8 cellular contexts compared by ENCODE assay signal in the genomic region with DNA sequence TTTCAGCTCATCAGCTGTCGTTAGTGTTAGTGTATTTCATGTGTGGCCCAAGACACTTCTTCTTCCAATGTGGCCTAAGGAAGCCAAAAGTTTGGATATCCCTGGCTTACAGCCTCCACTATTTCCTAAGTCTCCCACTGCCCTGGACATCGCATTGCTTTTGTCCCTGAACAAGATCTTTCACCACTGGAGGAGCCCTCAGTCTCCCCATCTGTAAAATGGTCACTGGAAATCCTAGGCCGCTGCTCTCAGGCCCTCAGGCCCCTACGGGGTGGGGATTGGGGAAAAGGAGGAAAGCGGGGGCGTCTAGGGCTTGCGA. TPM values are rescaled to one million over a fixed set of nuclear protein-coding genes. Genes with fewer than 3 reads are reported as not detected.
DNase-seq lines count a peak whose midpoint lies in the region; TF ChIP-seq lines count a peak whose summit lies in the region.

No MANE protein-coding gene starts in this region.

- H3K4me3 Mint-ChIP-seq in Caco-2 (ENCODE audit: unreplicated experiment): peak overlapping the region; percentile 67

- POLR2A ChIA-PET in Caco-2 (lab: Charles Lee) (no interaction called here), RWPE1 (lab: Yijun Ruan, JAX; ENCODE audit: low non-redundant PET) (no interaction called here)

- peaks cover 6% of the 10 kb centered on the region for H3K4me1 Mint-ChIP-seq in Caco-2 (ENCODE audit: low read depth, unreplicated experiment)

- 20% methylated on average over 7 of the region's 7 CpGs for WGBS in esophagus muscularis mucosa
- WGBS in prostate gland: 48% methylated on average over 6 of the region's 7 CpGs

- no peak for TF ChIP-seq CTCF in Caco-2 (IDR thresholded peaks at IDR 0.05; ENCODE audit: insufficient read depth in 1 of 2, low read depth in 1 of 2, low read length in 1 of 2, severe bottlenecking in 1 of 2, unreplicated experiment in 1 of 2)
- TF ChIP-seq CTCF in RWPE1 (conservative IDR thresholded peaks at IDR 0.05; ENCODE audit: low read depth): no peak
- TF ChIP-seq CTCF in esophagus muscularis mucosa (IDR thresholded peaks at IDR 0.05): no peak
- no peak for TF ChIP-seq CTCF in prostate gland (IDR thresholded peaks at IDR 0.05)

- H3K36me3 ChIP-seq in Caco-2 (ENCODE audit: control insufficient read depth, insufficient read depth, low read length): no peaks in the 10 kb centered on the region; the same call in 1 of the 2 replicates
- H3K36me3 ChIP-seq in esophagus muscularis mucosa: no peaks in the 10 kb centered on the region
- H3K36me3 ChIP-seq in prostate gland: no peaks in the 10 kb centered on the region

- H3K4me1 ChIP-seq in Caco-2 (peaks cover 7% of the 10 kb centered on the region), esophagus muscularis mucosa (peaks cover 26 to 43% (median 32%) of the 10 kb centered on the region in 4 donors), prostate gland (replicated peaks) (no peaks in the 10 kb centered on the region)

- H3K27ac ChIP-seq in RWPE1: peak overlapping the region; percentile 75
- peak overlapping the region; percentile 86 to 94 (median 90) for H3K27ac ChIP-seq in esophagus muscularis mucosa (replicated peaks in 1 of 4)
- peak overlapping the region; percentile 72 to 89 for H3K27ac ChIP-seq in prostate gland

- no peaks in the 10 kb centered on the region for H3K27me3 ChIP-seq in Caco-2 (replicated peaks; ENCODE audit: control insufficient read depth, insufficient read depth, low read length)
- H3K27me3 ChIP-seq in esophagus muscularis mucosa: no peaks in the 10 kb centered on the region
- H3K27me3 ChIP-seq in prostate gland (replicated peaks; ENCODE audit: insufficient read depth): no peaks in the 10 kb centered on the region

- BruUV-seq in Caco-2 (replicated peaks; lab: Mats Ljungman, UMichigan): no TSS peak

- H3K9me3 Mint-ChIP-seq in Caco-2 (ENCODE audit: unreplicated experiment): no peaks in the 10 kb centered on the region

- no peaks in the 10 kb centered on the region for H3K9me3 ChIP-seq in Caco-2
- H3K9me3 ChIP-seq in esophagus muscularis mucosa: no peaks in the 10 kb centered on the region
- no peaks in the 10 kb centered on the region for H3K9me3 ChIP-seq in prostate gland

- intact Hi-C loops in Caco-2 (cut with micrococcal nuclease; ENCODE audit: unreplicated experiment) (no loop called here), esophagus muscularis mucosa (cut with DNase I) (no loop called here), prostate gland (cut with DNase I) (loop anchor here (5.0 kb wide), 1 partner anchor 264 kb away; no protein-coding TSS in a partner anchor)

- no peak for DNase-seq in Caco-2
- DNase-seq in RWPE1 (ENCODE audit: low spot score): no peak
- no peak for DNase-seq in esophagus muscularis mucosa (ENCODE audit: extremely low spot score)
- DNase-seq in prostate gland (ENCODE audit: low spot score): no peak
- DNase-seq in NCI-H2107 (lab: John Stamatoyannopoulos, UW): no peak
- DNase-seq in T1000 (lab: John Stamatoyannopoulos, UW): no peak
- DNase-seq in middle frontal gyrus (ENCODE audit: extremely low spot score, low spot score): no peak
- no peak for DNase-seq in NCI-H345 (lab: John Stamatoyannopoulos, UW)

- no peak for TF ChIP-seq POLR2A in esophagus muscularis mucosa (IDR thresholded peaks at IDR 0.05; ENCODE audit: low read depth)
- no peak for TF ChIP-seq POLR2A in prostate gland (IDR thresholded peaks at IDR 0.05)

- H3K36me3 Mint-ChIP-seq in Caco-2 (ENCODE audit: insufficient read depth, unreplicated experiment): peaks cover 5% of the 10 kb centered on the region

- no peaks in the 10 kb centered on the region for H3K27me3 Mint-ChIP-seq in Caco-2 (ENCODE audit: insufficient read depth, unreplicated experiment)

- TF ChIP-seq EP300 in esophagus muscularis mucosa (IDR thresholded peaks at IDR 0.05): no peak

- H3K4me3 ChIP-seq in Caco-2 (ENCODE audit: low read depth, low read length): peak overlapping the region; percentile 69
- peak overlapping the region; percentile 78 to 96 (median 82) for H3K4me3 ChIP-seq in esophagus muscularis mucosa
- H3K4me3 ChIP-seq in prostate gland: peak overlapping the region; percentile 80

- no peak overlapping the region for H3K27ac Mint-ChIP-seq in Caco-2 (ENCODE audit: unreplicated experiment)

- CTCF ChIA-PET in Caco-2 (lab: Charles Lee): interaction anchor here (1.1 kb wide), 1 partner anchor 21 kb away, joined by 4 read pairs; no protein-coding TSS in a partner anchor
- CTCF ChIA-PET in RWPE1 (lab: Yijun Ruan, JAX): interaction anchor here (0.7 kb wide), 1 partner anchor 11 kb away, joined by 4 read pairs; no protein-coding TSS in a partner anchor

RNA-seq across cellular contexts. Expression of a gene that starts 0.3 kb away (rescaled TPM):
- total RNA-seq in Caco-2 (2022) (14.5 TPM in 2 replicates), esophagus muscularis mucosa (10 to 100 TPM; 12.6 to 21.2 (median 16.3) TPM), prostate gland (10 to 100 TPM; 37.8 to 56.3 TPM)
